Comparison of ENCODE assay signal across 8 cellular contexts in genomic region chrX:41333994-41334865, GRCh38. TPM values are rescaled to one million over a fixed set of nuclear protein-coding genes. Genes with fewer than 3 reads are reported as not detected.
DNase-seq lines count a peak whose midpoint lies in the region; TF ChIP-seq lines count a peak whose summit lies in the region.

DDX3X (plus strand) TSS chrX:41334162; CDS start chrX:41334253, 91 bp downstream.

- H3K9me2 ChIP-seq in OCI-LY7 (ENCODE audit: insufficient read depth, low read length): no peaks in the 10 kb centered on the region

- no peaks in the 10 kb centered on the region for H3K9me3 ChIP-seq in Caco-2
- H3K9me3 ChIP-seq in OCI-LY7 (ENCODE audit: low read length): no peaks in the 10 kb centered on the region
- H3K9me3 ChIP-seq in esophagus (ENCODE audit: control insufficient read depth in 2 of 2, insufficient read depth in 1 of 2, low read depth in 1 of 2, low read length in 1 of 2): no peaks in the 10 kb centered on the region
- H3K9me3 ChIP-seq in muscle layer of duodenum (ENCODE audit: control insufficient read depth in 1 of 2, low read length in 2 of 2): no peaks in the 10 kb centered on the region

- no TSS peak for BruUV-seq in Caco-2 (replicated peaks; lab: Mats Ljungman, UMichigan)
- BruUV-seq in OCI-LY7 (replicated peaks; lab: Mats Ljungman, UMichigan): no TSS peak

- H3K4me1 Mint-ChIP-seq in Caco-2 (ENCODE audit: low read depth, unreplicated experiment): no peaks in the 10 kb centered on the region
- H3K4me1 Mint-ChIP-seq in activated T-cell treated with anti-CD3 and anti-CD28 coated beads, Interleukin-2, amount 50 U/mL, for 24 hours (ENCODE audit: low read depth): peaks cover 67% of the 10 kb centered on the region

- H3K4me3 ChIP-seq in Caco-2 (ENCODE audit: low read depth, low read length) (peak within 1 kb of the TSS; percentile 85), OCI-LY7 (ENCODE audit: low read depth, low read length, poor library complexity, severe bottlenecking) (peak within 1 kb of the TSS; percentile 100), esophagus (ENCODE audit: low read depth in 1 of 2, low read length in 2 of 2) (peak within 1 kb of the TSS; percentile 86 to 95), muscle layer of duodenum (ENCODE audit: low read depth in 1 of 2, low read length in 2 of 2) (peak within 1 kb of the TSS; percentile 73 to 90)

- H3K4me3 Mint-ChIP-seq in Caco-2 (ENCODE audit: unreplicated experiment): peak within 1 kb of the TSS; percentile 88
- peak within 1 kb of the TSS; percentile 98 for H3K4me3 Mint-ChIP-seq in activated T-cell treated with anti-CD3 and anti-CD28 coated beads, Interleukin-2, amount 50 U/mL, for 24 hours

- H3K36me3 ChIP-seq in Caco-2 (ENCODE audit: control insufficient read depth, insufficient read depth, low read length) (no peaks in the 10 kb centered on the region; the same call in 1 of the 2 replicates), OCI-LY7 (ENCODE audit: insufficient read depth, low read length) (peaks cover 49% of the 10 kb centered on the region), esophagus (ENCODE audit: control insufficient read depth in 2 of 2, insufficient read depth in 2 of 2, low read length in 1 of 2) (peaks cover 0 to 3% of the 10 kb centered on the region in 2 donors), muscle layer of duodenum (ENCODE audit: control insufficient read depth in 1 of 2, insufficient read depth in 2 of 2, low read length in 2 of 2) (peaks cover 10 to 16% of the 10 kb centered on the region in 2 donors)

- peaks cover 66% of the 10 kb centered on the region for H3K36me3 Mint-ChIP-seq in Caco-2 (ENCODE audit: insufficient read depth, unreplicated experiment)
- peaks cover 60% of the 10 kb centered on the region for H3K36me3 Mint-ChIP-seq in activated T-cell treated with anti-CD3 and anti-CD28 coated beads, Interleukin-2, amount 50 U/mL, for 24 hours (ENCODE audit: low read depth)

- peaks cover 65% of the 10 kb centered on the region for H3K79me2 ChIP-seq in OCI-LY7 (ENCODE audit: insufficient read depth, low read depth, low read length)

- TF ChIP-seq CTCF in Caco-2 (IDR thresholded peaks at IDR 0.05; ENCODE audit: insufficient read depth in 1 of 2, low read depth in 1 of 2, low read length in 1 of 2, severe bottlenecking in 1 of 2, unreplicated experiment in 1 of 2) (no peak), GM20000 (IDR thresholded peaks at IDR 0.05; ENCODE audit: extremely low read depth, missing control alignments) (no peak), OCI-LY7 (conservative IDR thresholded peaks at IDR 0.05; ENCODE audit: low read length) (no peak)

- intact Hi-C loops in Caco-2 (cut with micrococcal nuclease; ENCODE audit: unreplicated experiment): loop anchor here (2.0 to 10.0 kb wide), 3 partner anchors 111 to 249 kb away; partner anchors contain the start of genes NYX and USP9X
- intact Hi-C loops in OCI-LY7 (cut with micrococcal nuclease; ENCODE audit: unreplicated experiment): loop anchor here (1.0 to 10.0 kb wide), 5 partner anchors 58 to 599 kb away; partner anchors contain the start of genes MED14 and USP9X

- H4K20me1 ChIP-seq in OCI-LY7 (ENCODE audit: insufficient read depth, low read length): peaks cover 37% of the 10 kb centered on the region

- H3K27me3 ChIP-seq in Caco-2 (replicated peaks; ENCODE audit: control insufficient read depth, insufficient read depth, low read length): no peaks in the 10 kb centered on the region
- no peaks in the 10 kb centered on the region for H3K27me3 ChIP-seq in esophagus (ENCODE audit: control insufficient read depth in 1 of 2, insufficient read depth in 2 of 2, low read length in 2 of 2)
- no peaks in the 10 kb centered on the region for H3K27me3 ChIP-seq in muscle layer of duodenum (ENCODE audit: low read depth, low read length)

- CTCF ChIA-PET in Caco-2 (lab: Charles Lee) (no interaction called here), OCI-LY7 (lab: Charles Lee; ENCODE audit: unreplicated experiment) (interaction anchor here (0.6 kb wide), 1 partner anchor 54 kb away, joined by 6 read pairs; no protein-coding TSS in a partner anchor)

- H3K27ac Mint-ChIP-seq in Caco-2 (ENCODE audit: unreplicated experiment): peak within 1 kb of the TSS; percentile 100
- H3K27ac Mint-ChIP-seq in activated T-cell treated with anti-CD3 and anti-CD28 coated beads, Interleukin-2, amount 50 U/mL, for 24 hours: peak within 1 kb of the TSS; percentile 100

- peak within 1 kb of the TSS; percentile 97 for H3K4me2 ChIP-seq in OCI-LY7 (ENCODE audit: low read length)

- POLR2A ChIA-PET in Caco-2 (lab: Charles Lee) (interaction anchor here (0.6 to 0.8 kb wide), 3 partner anchors 50 to 337 kb away, joined by 3 to 4 read pairs (median 3); no protein-coding TSS in a partner anchor), OCI-LY7 (lab: Charles Lee) (interaction anchor here (0.6 to 1.3 kb wide), 6 partner anchors 9 to 249 kb away, joined by 3 to 9 read pairs (median 4); partner anchors contain the start of gene USP9X)

- no peaks in the 10 kb centered on the region for H3K27me3 Mint-ChIP-seq in Caco-2 (ENCODE audit: insufficient read depth, unreplicated experiment)
- no peaks in the 10 kb centered on the region for H3K27me3 Mint-ChIP-seq in activated T-cell treated with anti-CD3 and anti-CD28 coated beads, Interleukin-2, amount 50 U/mL, for 24 hours

- H3K9me3 Mint-ChIP-seq in Caco-2 (ENCODE audit: unreplicated experiment): no peaks in the 10 kb centered on the region
- no peaks in the 10 kb centered on the region for H3K9me3 Mint-ChIP-seq in activated T-cell treated with anti-CD3 and anti-CD28 coated beads, Interleukin-2, amount 50 U/mL, for 24 hours

- H3K27ac ChIP-seq in OCI-LY7 (ENCODE audit: low read depth, low read length, poor library complexity, severe bottlenecking) (peak within 1 kb of the TSS; percentile 93), esophagus (ENCODE audit: low read depth in 2 of 2, low read length in 1 of 2) (peak within 1 kb of the TSS; percentile 100), muscle layer of duodenum (ENCODE audit: low read length) (peak within 1 kb of the TSS; percentile 97)

- H3K4me1 ChIP-seq in Caco-2 (peaks cover 8% of the 10 kb centered on the region; the same call in 1 of the 2 replicates), OCI-LY7 (ENCODE audit: insufficient read depth, low read length, poor library complexity, severe bottlenecking) (peaks cover 50% of the 10 kb centered on the region), esophagus (ENCODE audit: control insufficient read depth in 2 of 2, insufficient read depth in 2 of 2, low read length in 1 of 2) (no peaks in the 10 kb centered on the region), muscle layer of duodenum (ENCODE audit: control insufficient read depth in 1 of 2, insufficient read depth in 2 of 2, low read length in 2 of 2) (peaks cover 0 to 11% of the 10 kb centered on the region in 2 donors)

- DNase-seq in Caco-2: peak; percentile 81 to 84
- peak; percentile 76 for DNase-seq in GM20000 (ENCODE audit: low spot score)
- DNase-seq in HT1080 (ENCODE audit: low read depth): peak; percentile 80
- DNase-seq in OCI-LY7 (ENCODE audit: low spot score): peak; percentile 79
- DNase-seq in activated T-cell treated with anti-CD3 and anti-CD28 coated beads, Interleukin-2, amount 50 U/mL, for 24 hours: peak; percentile 96
- DNase-seq in stimulated activated CD8-positive, alpha-beta memory T cell treated with anti-CD3 and anti-CD28 coated beads, Interleukin-7, amount 100 ng/mL, for 4 hours (ENCODE audit: low read depth in 2 of 2): peak; percentile 80 to 90

- H2AFZ ChIP-seq in OCI-LY7 (ENCODE audit: low read length): peak within 1 kb of the TSS; percentile 71

- 0% methylated on average over 50 to 83 of the region's 83 CpGs for WGBS in esophagus, 2 donors

RNA-seq across cellular contexts. Expression of gene DDX3X, which starts in this region (rescaled TPM):
- total RNA-seq in Caco-2 (2022) (281 and 302 TPM in 2 replicates), OCI-LY7 (2022) (85.0 and 96.4 TPM in 2 replicates)
- 142 and 164 TPM in 2 replicates for total RNA-seq in HT1080 (2014; rRNA removed; shearing (Covaris generic))
- 102 and 106 TPM in 2 replicates for polyA plus RNA-seq in HT1080 (2015; cell fraction: cytosol; rRNA removed)
- polyA plus RNA-seq in HT1080 (2015; cell fraction: nucleus; rRNA removed): 251 and 258 TPM in 2 replicates
- total RNA-seq in OCI-LY7 (2014; rRNA removed; shearing (Covaris generic)): 69.6 and 75.1 TPM in 2 replicates
- 100 to 1,000 TPM in 1 of 2 donors, 10 to 100 TPM in 1; 63.5 to 111 TPM for polyA plus RNA-seq in esophagus

Comparison
In these comparisons a context has a peak if more than half of its experiments do, and no peak if none do; other contexts are left out.
1. Peak in every context shown above with its lines: DNase-seq, H3K4me3 ChIP-seq and H3K27ac ChIP-seq.